In the genomic region with DNA sequence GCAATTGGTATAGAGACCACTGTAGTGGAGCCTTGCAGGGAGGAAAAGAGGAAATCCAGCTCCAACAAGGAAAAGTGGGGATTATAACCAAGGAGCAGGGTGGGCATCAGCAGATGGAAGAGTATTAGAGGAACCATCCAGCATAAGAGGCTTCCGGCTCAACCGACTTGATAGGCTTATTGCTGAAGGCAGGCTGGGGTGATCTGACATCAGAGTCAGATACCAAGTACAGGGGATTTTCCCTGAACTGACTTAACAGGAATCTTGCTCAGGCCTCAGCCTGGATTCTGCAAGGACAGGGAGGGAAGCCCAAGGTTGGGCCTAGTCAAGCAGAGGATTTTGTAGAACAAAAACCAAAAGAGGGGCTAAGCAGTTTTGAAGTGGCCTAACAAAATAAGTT, we compare ENCODE assay signal across 20 cellular contexts.
"Had no signal": no experiment of that assay in that cellular context is flagged by ENCODE, and none has a peak within 500 bp of the region (broad histone marks: within the 10 kb centered on the region; RNA-seq: fewer than 3 reads in every experiment).

No MANE protein-coding gene starts in this region.

- H3K27me3 ChIP-seq: body of pancreas, dorsolateral prefrontal cortex, ovary, right lobe of liver, testis, upper lobe of left lung had no signal

- H3K27ac Mint-ChIP-seq: activated CD4-positive, alpha-beta memory T cell treated with anti-CD3 and anti-CD28 coated beads, Interleukin-2, amount 10 ng/mL, durations not matched to agents 7 days and 5 days; activated CD8-positive, alpha-beta memory T cell treated with anti-CD3 and anti-CD28 coated beads, Interleukin-2, amount 10 ng/mL, durations not matched to agents 7 days and 5 days; activated naive CD8-positive, alpha-beta T cell treated with anti-CD3 and anti-CD28 coated beads, Interleukin-2, amount 10 ng/mL, durations not matched to agents 7 days and 5 days; activated T-helper 17 cell treated with anti-CD3 and anti-CD28 coated beads, Interleukin-2, amount 50 U/mL, for 72 hours; stimulated activated effector memory CD8-positive, alpha-beta T cell treated with anti-CD3 and anti-CD28 coated beads, Interleukin-12 subunit alpha, Interleukin-12 subunit beta, amount 100 ng/mL, for 72 hours had no signal

- H3K9me3 ChIP-seq: body of pancreas, ovary, right lobe of liver, testis, upper lobe of left lung had no signal

- DNase-seq: activated CD4-positive, alpha-beta memory T cell treated with anti-CD3 and anti-CD28 coated beads, Interleukin-2, amount 10 ng/mL, durations not matched to agents 7 days and 5 days; activated CD4-positive, alpha-beta T cell treated with anti-CD3 and anti-CD28 coated beads for 48 hours; activated CD4-positive, CD25-positive, alpha-beta regulatory T cell; activated CD8-positive, alpha-beta memory T cell treated with anti-CD3 and anti-CD28 coated beads, Interleukin-2, amount 10 ng/mL, durations not matched to agents 7 days and 5 days; activated naive CD4-positive, alpha-beta T cell; activated naive CD8-positive, alpha-beta T cell treated with anti-CD3 and anti-CD28 coated beads, Interleukin-2, amount 10 ng/mL, durations not matched to agents 7 days and 5 days; activated T-cell treated with anti-CD3 and anti-CD28 coated beads, Interleukin-2, amount 50 U/mL, for 1 hour; body of pancreas; caudate nucleus; dorsolateral prefrontal cortex; foreskin keratinocyte; hypothalamus; ovary; right lobe of liver; stimulated activated CD4-positive, alpha-beta T cell treated with anti-CD3 and anti-CD28 coated beads, Interleukin-4, amount 100 ng/mL, for 24 hours; testis; upper lobe of left lung had no signal

- H3K4me3 Mint-ChIP-seq: activated CD4-positive, alpha-beta memory T cell treated with anti-CD3 and anti-CD28 coated beads, Interleukin-2, amount 10 ng/mL, durations not matched to agents 7 days and 5 days; activated CD8-positive, alpha-beta memory T cell treated with anti-CD3 and anti-CD28 coated beads, Interleukin-2, amount 10 ng/mL, durations not matched to agents 7 days and 5 days; activated naive CD8-positive, alpha-beta T cell treated with anti-CD3 and anti-CD28 coated beads, Interleukin-2, amount 10 ng/mL, durations not matched to agents 7 days and 5 days; activated T-helper 17 cell treated with anti-CD3 and anti-CD28 coated beads, Interleukin-2, amount 50 U/mL, for 72 hours; stimulated activated effector memory CD8-positive, alpha-beta T cell treated with anti-CD3 and anti-CD28 coated beads, Interleukin-12 subunit alpha, Interleukin-12 subunit beta, amount 100 ng/mL, for 72 hours had no signal

- H3K36me3 Mint-ChIP-seq: activated CD8-positive, alpha-beta memory T cell treated with anti-CD3 and anti-CD28 coated beads, Interleukin-2, amount 10 ng/mL, durations not matched to agents 7 days and 5 days; activated naive CD8-positive, alpha-beta T cell treated with anti-CD3 and anti-CD28 coated beads, Interleukin-2, amount 10 ng/mL, durations not matched to agents 7 days and 5 days; stimulated activated effector memory CD8-positive, alpha-beta T cell treated with anti-CD3 and anti-CD28 coated beads, Interleukin-12 subunit alpha, Interleukin-12 subunit beta, amount 100 ng/mL, for 72 hours had no signal

- H3K27ac ChIP-seq: body of pancreas, foreskin keratinocyte, ovary, right lobe of liver, testis, upper lobe of left lung had no signal

- H3K9me3 Mint-ChIP-seq: activated CD4-positive, alpha-beta memory T cell treated with anti-CD3 and anti-CD28 coated beads, Interleukin-2, amount 10 ng/mL, durations not matched to agents 7 days and 5 days; activated naive CD8-positive, alpha-beta T cell treated with anti-CD3 and anti-CD28 coated beads, Interleukin-2, amount 10 ng/mL, durations not matched to agents 7 days and 5 days; activated T-helper 17 cell treated with anti-CD3 and anti-CD28 coated beads, Interleukin-2, amount 50 U/mL, for 72 hours; stimulated activated effector memory CD8-positive, alpha-beta T cell treated with anti-CD3 and anti-CD28 coated beads, Interleukin-12 subunit alpha, Interleukin-12 subunit beta, amount 100 ng/mL, for 72 hours had no signal

- H3K36me3 ChIP-seq: ovary, right lobe of liver, upper lobe of left lung had no signal

- H3K4me1 ChIP-seq: foreskin keratinocyte, right lobe of liver, upper lobe of left lung had no signal

- H3K4me3 ChIP-seq: body of pancreas, dorsolateral prefrontal cortex, lung, ovary, right lobe of liver, testis, upper lobe of left lung had no signal

- H3K4me1 Mint-ChIP-seq: activated CD8-positive, alpha-beta memory T cell treated with anti-CD3 and anti-CD28 coated beads, Interleukin-2, amount 10 ng/mL, durations not matched to agents 7 days and 5 days; activated naive CD8-positive, alpha-beta T cell treated with anti-CD3 and anti-CD28 coated beads, Interleukin-2, amount 10 ng/mL, durations not matched to agents 7 days and 5 days; activated T-helper 17 cell treated with anti-CD3 and anti-CD28 coated beads, Interleukin-2, amount 50 U/mL, for 72 hours; stimulated activated effector memory CD8-positive, alpha-beta T cell treated with anti-CD3 and anti-CD28 coated beads, Interleukin-12 subunit alpha, Interleukin-12 subunit beta, amount 100 ng/mL, for 72 hours had no signal
